In genomic region chr6:108419934-108420609, GRCh38 we compare ENCODE assay signal across 29 cellular contexts.
"Had no signal": no experiment of that assay in that cellular context is flagged by ENCODE, and none has a peak within 500 bp of the region (broad histone marks: within the 10 kb centered on the region; RNA-seq: fewer than 3 reads in every experiment).

No MANE protein-coding gene starts in this region.

- H3K27ac ChIP-seq: ascending aorta, cardiac muscle cell, coronary artery, esophagus muscularis mucosa, foreskin keratinocyte, heart right ventricle, left lung, lower lobe of right lung, right lobe of liver, testis, transverse colon, WERI-Rb-1 had no signal

- H3K27me3 Mint-ChIP-seq: activated T-cell treated with anti-CD3 and anti-CD28 coated beads, Interleukin-2, amount 50 U/mL, for 24 hours; brain had no signal

- H3K4me1 ChIP-seq: ascending aorta, esophagus muscularis mucosa, foreskin keratinocyte, heart right ventricle, left lung, lower lobe of right lung, right lobe of liver, testis, transverse colon had no signal

- H3K4me3 Mint-ChIP-seq: activated CD4-positive, alpha-beta memory T cell treated with anti-CD3 and anti-CD28 coated beads, Interleukin-2, amount 10 ng/mL, durations not matched to agents 7 days and 5 days; activated CD4-positive, alpha-beta T cell treated with anti-CD3 and anti-CD28 coated beads, Interleukin-2, amount 10 ng/mL, durations not matched to agents 7 days and 5 days; activated naive CD4-positive, alpha-beta T cell treated with anti-CD3 and anti-CD28 coated beads, Interleukin-2, amount 10 ng/mL, durations not matched to agents 7 days and 5 days; activated naive CD8-positive, alpha-beta T cell treated with anti-CD3 and anti-CD28 coated beads, Interleukin-2, amount 10 ng/mL, durations not matched to agents 7 days and 5 days; activated T-cell treated with anti-CD3 and anti-CD28 coated beads, Interleukin-2, amount 50 U/mL, for 24 hours; brain; nephron had no signal

- H3K4me3 ChIP-seq: ascending aorta, cardiac muscle cell, coronary artery, esophagus muscularis mucosa, heart right ventricle, left lung, lower lobe of right lung, mucosa of descending colon, right lobe of liver, testis, transverse colon had no signal

- H3K36me3 Mint-ChIP-seq: activated naive CD4-positive, alpha-beta T cell treated with anti-CD3 and anti-CD28 coated beads, Interleukin-2, amount 10 ng/mL, durations not matched to agents 7 days and 5 days; activated naive CD8-positive, alpha-beta T cell treated with anti-CD3 and anti-CD28 coated beads, Interleukin-2, amount 10 ng/mL, durations not matched to agents 7 days and 5 days had no signal

- H3K4me1 Mint-ChIP-seq: activated CD4-positive, alpha-beta memory T cell treated with anti-CD3 and anti-CD28 coated beads, Interleukin-2, amount 10 ng/mL, durations not matched to agents 7 days and 5 days; activated CD4-positive, alpha-beta T cell treated with anti-CD3 and anti-CD28 coated beads, Interleukin-2, amount 10 ng/mL, durations not matched to agents 7 days and 5 days; activated naive CD4-positive, alpha-beta T cell treated with anti-CD3 and anti-CD28 coated beads, Interleukin-2, amount 10 ng/mL, durations not matched to agents 7 days and 5 days; activated naive CD8-positive, alpha-beta T cell treated with anti-CD3 and anti-CD28 coated beads, Interleukin-2, amount 10 ng/mL, durations not matched to agents 7 days and 5 days; nephron had no signal

- ATAC-seq: foreskin keratinocyte; heart right ventricle; left lung; lower lobe of right lung; mucosa of descending colon; stimulated activated naive CD8-positive, alpha-beta T cell treated with anti-CD3 and anti-CD28 coated beads, Interleukin-15, Interleukin-2, amounts not matched to agents 100 U/mL and 50 U/mL, for 24 hours had no signal

- H3K27me3 ChIP-seq: ascending aorta, cardiac muscle cell, esophagus muscularis mucosa, foreskin keratinocyte, heart right ventricle, left lung, right lobe of liver, testis, transverse colon had no signal

- DNase-seq: activated CD4-positive, alpha-beta memory T cell treated with anti-CD3 and anti-CD28 coated beads, Interleukin-2, amount 10 ng/mL, durations not matched to agents 7 days and 5 days; activated CD4-positive, alpha-beta T cell treated with anti-CD3 and anti-CD28 coated beads, Interleukin-2, amount 10 ng/mL, durations not matched to agents 7 days and 5 days; activated CD4-positive, CD25-positive, alpha-beta regulatory T cell treated with anti-CD3 and anti-CD28 coated beads, Interleukin-2, amount 50 U/mL, for 72 hours; activated CD8-positive, alpha-beta memory T cell treated with anti-CD3 and anti-CD28 coated beads, Interleukin-2, amount 50 U/mL, for 48 hours; activated gamma-delta T cell; activated naive CD4-positive, alpha-beta T cell treated with anti-CD3 and anti-CD28 coated beads, Interleukin-2, amount 10 ng/mL, durations not matched to agents 7 days and 5 days; activated naive CD8-positive, alpha-beta T cell treated with anti-CD3 and anti-CD28 coated beads, Interleukin-2, amount 10 ng/mL, durations not matched to agents 7 days and 5 days; activated T-cell treated with anti-CD3 and anti-CD28 coated beads, Interleukin-2, amount 50 U/mL, for 24 hours; cerebellar nuclear complex; foreskin keratinocyte; heart right ventricle; left lung; lower lobe of right lung; mesenchymal stem cell; mucosa of descending colon; right lobe of liver; stimulated activated CD4-positive, alpha-beta T cell treated with anti-CD3 and anti-CD28 coated beads, Interleukin-12 subunit alpha, Interleukin-12 subunit beta, amount 100 ng/mL, for 4 hours; stimulated activated CD4-positive, alpha-beta T cell treated with anti-CD3 and anti-CD28 coated beads, Interleukin-4, amount 100 ng/mL, for 1 hour; stimulated activated naive CD8-positive, alpha-beta T cell treated with anti-CD3 and anti-CD28 coated beads, Interleukin-15, Interleukin-2, amounts not matched to agents 100 U/mL and 50 U/mL, for 24 hours; T-helper 9 cell; testis; transverse colon; WERI-Rb-1 had no signal

- H3K27ac Mint-ChIP-seq: activated CD4-positive, alpha-beta memory T cell treated with anti-CD3 and anti-CD28 coated beads, Interleukin-2, amount 10 ng/mL, durations not matched to agents 7 days and 5 days; activated CD4-positive, alpha-beta T cell treated with anti-CD3 and anti-CD28 coated beads, Interleukin-2, amount 10 ng/mL, durations not matched to agents 7 days and 5 days; activated naive CD4-positive, alpha-beta T cell treated with anti-CD3 and anti-CD28 coated beads, Interleukin-2, amount 10 ng/mL, durations not matched to agents 7 days and 5 days; activated naive CD8-positive, alpha-beta T cell treated with anti-CD3 and anti-CD28 coated beads, Interleukin-2, amount 10 ng/mL, durations not matched to agents 7 days and 5 days; activated T-cell treated with anti-CD3 and anti-CD28 coated beads, Interleukin-2, amount 50 U/mL, for 24 hours; brain; nephron had no signal

- H3K36me3 ChIP-seq: ascending aorta, cardiac muscle cell, esophagus muscularis mucosa, heart right ventricle, left lung, lower lobe of right lung, right lobe of liver, transverse colon, WERI-Rb-1 had no signal

- H3K9me3 ChIP-seq: ascending aorta, esophagus muscularis mucosa, left lung, lower lobe of right lung, mucosa of descending colon, right lobe of liver, testis, transverse colon had no signal
